In the genomic region with DNA sequence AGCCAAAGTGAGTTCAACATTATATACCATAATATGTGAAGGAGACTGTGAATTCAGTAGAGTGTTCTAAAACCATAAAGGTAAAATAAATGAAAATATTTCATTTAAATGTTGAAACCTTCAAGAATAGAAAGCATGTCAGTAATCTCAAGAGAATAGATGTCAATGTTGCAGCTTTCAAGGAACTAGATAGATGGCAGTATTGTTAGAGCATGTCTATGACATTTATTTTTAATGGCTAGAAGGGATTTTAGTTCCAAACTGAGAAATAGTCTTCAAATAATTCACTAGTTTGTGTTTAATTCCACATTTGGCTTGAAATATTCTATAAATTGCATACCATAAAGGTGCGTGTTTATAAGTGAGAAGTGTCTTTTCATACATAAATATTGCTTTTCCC, we compare ENCODE assay signal across 12 cellular contexts.
DNase-seq lines count a peak whose midpoint lies in the region; ATAC-seq and TF ChIP-seq lines count a peak whose summit lies in the region.
"Had no signal": no experiment of that assay in that cellular context is flagged by ENCODE, and none has a peak within 500 bp of the region (broad histone marks: within the 10 kb centered on the region; RNA-seq: fewer than 3 reads in every experiment).

No MANE protein-coding gene starts in this region.

- no peaks in the 10 kb centered on the region for H3K4me1 ChIP-seq in spleen

- 74 to 93% (median 89%) methylated on average over 1 of the region's 1 CpG for WGBS in spleen, 5 donors

- TF ChIP-seq CTCF in brain (conservative IDR thresholded peaks at IDR 0.05), result peak; percentile 26 to 36
- peak in 2 of 3 experiments; percentile 23 to 24 for TF ChIP-seq CTCF in nephron (IDR thresholded peaks at IDR 0.05; ENCODE audit: unreplicated experiment in 3 of 3)
- TF ChIP-seq CTCF in spleen (IDR thresholded peaks at IDR 0.05 in 8 of 11, conservative IDR thresholded peaks at IDR 0.05 in 3 of 11), result no peak

- H3K9me3 ChIP-seq in spleen, result no peaks in the 10 kb centered on the region
- H3K9me3 ChIP-seq: thoracic aorta had no signal

- H3K36me3 Mint-ChIP-seq in brain (no peaks in the 10 kb centered on the region), nephron (ENCODE audit: low read depth) (no peaks in the 10 kb centered on the region)
- H3K36me3 Mint-ChIP-seq: naive thymus-derived CD4-positive, alpha-beta T cell had no signal

- H3K27ac Mint-ChIP-seq in brain (no peak overlapping the region), nephron (no peak overlapping the region)
- H3K27ac Mint-ChIP-seq: dendritic cell treated with granulocyte-macrophage colony-stimulating factor and Interleukin-4, amounts not matched to agents 40 ng/mL and 50 ng/mL, for 4 days; naive thymus-derived CD4-positive, alpha-beta T cell had no signal

- no peak for TF ChIP-seq POLR2A in spleen (IDR thresholded peaks at IDR 0.05)

- no peak overlapping the region for H3K4me3 ChIP-seq in spleen
- H3K4me3 ChIP-seq: thoracic aorta had no signal

- H3K4me1 Mint-ChIP-seq in brain, result peaks cover 6% of the 10 kb centered on the region
- peaks cover 11% of the 10 kb centered on the region for H3K4me1 Mint-ChIP-seq in nephron

- ATAC-seq in GM18502 (IDR thresholded peaks at IDR 0.05; ENCODE audit: poor library complexity, unreplicated experiment), result no peak
- ATAC-seq: naive thymus-derived CD4-positive, alpha-beta T cell had no signal

- intact Hi-C loops in spleen (cut with DNase I; ENCODE audit: low total_unique reads), result no loop called here

- H3K27me3 ChIP-seq in spleen (replicated peaks in 1 of 7), result no peaks in the 10 kb centered on the region

- peak; percentile 10 for DNase-seq in DMS 273 (lab: John Stamatoyannopoulos, UW; ENCODE audit: unreplicated experiment)
- DNase-seq in DMS 273 treated with DMSO at 0.1 percent for 48 hours (lab: John Stamatoyannopoulos, UW), result no peak
- peak; percentile 33 to 63 for DNase-seq in Kasumi-1 (lab: John Stamatoyannopoulos, UW)
- no peak for DNase-seq in activated CD4-positive, CD25-positive, alpha-beta regulatory T cell (lab: John Stamatoyannopoulos, UW)
- DNase-seq in spleen, result no peak
- DNase-seq: 8988T; naive thymus-derived CD4-positive, alpha-beta T cell had no signal

- H3K27me3 Mint-ChIP-seq in brain, result no peaks in the 10 kb centered on the region
- H3K27me3 Mint-ChIP-seq in nephron (ENCODE audit: low read depth), result no peaks in the 10 kb centered on the region
- H3K27me3 Mint-ChIP-seq: dendritic cell treated with granulocyte-macrophage colony-stimulating factor and Interleukin-4, amounts not matched to agents 40 ng/mL and 50 ng/mL, for 4 days had no signal

- no peak overlapping the region for H3K4me3 Mint-ChIP-seq in brain
- no peak overlapping the region for H3K4me3 Mint-ChIP-seq in nephron
- H3K4me3 Mint-ChIP-seq: dendritic cell treated with granulocyte-macrophage colony-stimulating factor and Interleukin-4, amounts not matched to agents 40 ng/mL and 50 ng/mL, for 4 days; naive thymus-derived CD4-positive, alpha-beta T cell had no signal

- no peaks in the 10 kb centered on the region for H3K36me3 ChIP-seq in spleen
- H3K36me3 ChIP-seq: thoracic aorta had no signal

- no peak overlapping the region for H3K27ac ChIP-seq in spleen
- H3K27ac ChIP-seq: thoracic aorta had no signal

- H3K9me3 Mint-ChIP-seq in brain, result peaks cover 0 to 5% (median 0%) of the 10 kb centered on the region in 5 experiments
- peaks cover 2% of the 10 kb centered on the region for H3K9me3 Mint-ChIP-seq in nephron
- H3K9me3 Mint-ChIP-seq: dendritic cell treated with granulocyte-macrophage colony-stimulating factor and Interleukin-4, amounts not matched to agents 40 ng/mL and 50 ng/mL, for 4 days had no signal

Comparison
In these comparisons a context has a peak if more than half of its experiments do, and no peak if none do; other contexts are left out.
1. DNase-seq: peak in DMS 273 (single experiment) and Kasumi-1 (2 of 2); none in DMS 273 treated with DMSO at 0.1 percent for 48 hours (single experiment), activated CD4-positive, CD25-positive, alpha-beta regulatory T cell (0 of 4) and spleen (single experiment).
2. CTCF ChIP-seq: peak in brain (2 of 2) and nephron (2 of 3); none in spleen (0 of 11).